16 cellular contexts compared by ENCODE assay signal in genomic region chr9:71709384-71709783, GRCh38. TPM values are rescaled to one million over a fixed set of nuclear protein-coding genes. Genes with fewer than 3 reads are reported as not detected.
DNase-seq lines count a peak whose midpoint lies in the region; ATAC-seq and TF ChIP-seq lines count a peak whose summit lies in the region.
"Had no signal": no experiment of that assay in that cellular context is flagged by ENCODE, and none has a peak within 500 bp of the region (broad histone marks: within the 10 kb centered on the region; RNA-seq: fewer than 3 reads in every experiment).

No MANE protein-coding gene starts in this region.

- peaks cover 39% of the 10 kb centered on the region for H3K4me1 Mint-ChIP-seq in activated T-cell treated with anti-CD3 and anti-CD28 coated beads, Interleukin-2, amount 50 U/mL, for 24 hours (ENCODE audit: low read depth)
- peaks cover 19% of the 10 kb centered on the region for H3K4me1 Mint-ChIP-seq in T-helper 17 cell
- H3K4me1 Mint-ChIP-seq: CD14-positive monocyte, H9 had no signal

- DNase-seq in activated CD4-positive, CD25-positive, alpha-beta regulatory T cell (lab: John Stamatoyannopoulos, UW) = no peak
- DNase-seq in activated T-cell treated with anti-CD3 and anti-CD28 coated beads, Interleukin-2, amount 50 U/mL, for 24 hours = no peak
- DNase-seq in activated T-cell treated with anti-CD3 and anti-CD28 coated beads, Interleukin-2, amount 50 U/mL, for 1 hour = no peak
- DNase-seq in T-helper 17 cell (no peak), neuronal stem cell (ENCODE audit: low spot score) (no peak), NCI-H2171 treated with DMSO at 0.1 percent for 48 hours (lab: John Stamatoyannopoulos, UW) (no peak)
- DNase-seq: CD8-positive, alpha-beta T cell; COR-L47; DND-41; GDM1; GOT3; H9 had no signal

- H3K14ac ChIP-seq in neuronal stem cell (ENCODE audit: low read length) = no peak overlapping the region

- no peaks in the 10 kb centered on the region for H3K36me3 ChIP-seq in parathyroid adenoma (ENCODE audit: control insufficient read depth, insufficient read depth, low read length)
- H3K36me3 ChIP-seq in neuronal stem cell (replicated peaks in 1 of 2; ENCODE audit: control insufficient read depth in 2 of 2, insufficient read depth in 2 of 2, low read length in 2 of 2) = peaks cover 30 to 98% of the 10 kb centered on the region in 2 donors

- H4K8ac ChIP-seq in neuronal stem cell (ENCODE audit: low read depth, low read length) = no peak overlapping the region

- WGBS in neuronal stem cell (ENCODE audit: extremely low coverage in 2 of 2, insufficient read length in 2 of 2, insufficient replicate concordance in 1 of 2), 2 donors = no CpG with 5 or more reads among the region's 1 CpG

- H3K4me1 ChIP-seq in parathyroid adenoma (peaks cover 2% of the 10 kb centered on the region), neuronal stem cell (ENCODE audit: control insufficient read depth in 2 of 2, insufficient read depth in 1 of 2, low read depth in 1 of 2, low read length in 2 of 2) (no peaks in the 10 kb centered on the region)

- H3K4me2 ChIP-seq in parathyroid adenoma (ENCODE audit: low read length) = no peak overlapping the region
- H3K4me2 ChIP-seq in neuronal stem cell (ENCODE audit: insufficient read depth, low read length, poor library complexity, severe bottlenecking) = no peak overlapping the region

- H3K9me3 Mint-ChIP-seq in activated T-cell treated with anti-CD3 and anti-CD28 coated beads, Interleukin-2, amount 50 U/mL, for 24 hours = no peaks in the 10 kb centered on the region
- H3K9me3 Mint-ChIP-seq: CD8-positive, alpha-beta T cell; H9 had no signal

- peak; percentile 55 to 78 for ATAC-seq in activated CD4-positive, CD25-positive, alpha-beta regulatory T cell treated with anti-CD3 and anti-CD28 coated beads, Interleukin-2, amount 50 U/mL, for 24 hours
- ATAC-seq in T-helper 17 cell = no peak
- ATAC-seq: CD8-positive, alpha-beta T cell had no signal

- peak overlapping the region; percentile 61 for H3K27ac Mint-ChIP-seq in activated T-cell treated with anti-CD3 and anti-CD28 coated beads, Interleukin-2, amount 50 U/mL, for 24 hours
- peak overlapping the region; percentile 6 for H3K27ac Mint-ChIP-seq in T-helper 17 cell
- H3K27ac Mint-ChIP-seq: CD8-positive, alpha-beta T cell; H9 had no signal

- H3K27me3 ChIP-seq in parathyroid adenoma (ENCODE audit: control insufficient read depth, insufficient read depth, low read length) (no peaks in the 10 kb centered on the region), neuronal stem cell (ENCODE audit: control insufficient read depth in 3 of 3, insufficient read depth in 3 of 3, low read depth in 1 of 3, low read length in 3 of 3) (no peaks in the 10 kb centered on the region)

- H3K18ac ChIP-seq in neuronal stem cell (ENCODE audit: low read length) = no peak overlapping the region

- H3K4me3 ChIP-seq in parathyroid adenoma (ENCODE audit: low read depth, low read length) (no peak overlapping the region), neuronal stem cell (ENCODE audit: low read length in 2 of 2) (no peak overlapping the region)

- no peak overlapping the region for H2BK5ac ChIP-seq in neuronal stem cell (ENCODE audit: low read length)

- H3K4ac ChIP-seq in neuronal stem cell (ENCODE audit: low read length) = no peak overlapping the region

- H3K79me2 ChIP-seq in parathyroid adenoma = no peaks in the 10 kb centered on the region

- no peak overlapping the region for H2AK5ac ChIP-seq in neuronal stem cell (ENCODE audit: low read depth, low read length)

- H2AFZ ChIP-seq in parathyroid adenoma (no peak overlapping the region), neuronal stem cell (ENCODE audit: low read length) (no peak overlapping the region)

- no peaks in the 10 kb centered on the region for H3K9me3 ChIP-seq in T-helper 17 cell (ENCODE audit: control insufficient read depth, low read length, poor library complexity, severe bottlenecking)
- no peaks in the 10 kb centered on the region for H3K9me3 ChIP-seq in parathyroid adenoma (ENCODE audit: control insufficient read depth, low read length)
- H3K9me3 ChIP-seq in neuronal stem cell (replicated peaks in 1 of 2; ENCODE audit: control insufficient read depth in 2 of 2, insufficient read depth in 1 of 2, low read depth in 1 of 2, low read length in 2 of 2) = no peaks in the 10 kb centered on the region

- H3K36me3 Mint-ChIP-seq in activated T-cell treated with anti-CD3 and anti-CD28 coated beads, Interleukin-2, amount 50 U/mL, for 24 hours (ENCODE audit: low read depth) = peaks cover 95% of the 10 kb centered on the region
- peaks cover 14% of the 10 kb centered on the region for H3K36me3 Mint-ChIP-seq in T-helper 17 cell (ENCODE audit: low read depth)

- TF ChIP-seq CTCF in parathyroid adenoma (IDR thresholded peaks at IDR 0.05) = no peak

- H2BK15ac ChIP-seq in neuronal stem cell (ENCODE audit: low read length) = no peak overlapping the region

- no peaks in the 10 kb centered on the region for H3K79me1 ChIP-seq in neuronal stem cell (ENCODE audit: low read depth, low read length)

- H2BK120ac ChIP-seq in neuronal stem cell (ENCODE audit: low read depth, low read length) = no peak overlapping the region

- H3K27ac ChIP-seq in parathyroid adenoma (peak overlapping the region; percentile 9), neuronal stem cell (replicated peaks; ENCODE audit: low read length) (no peak overlapping the region)
- H3K27ac ChIP-seq: 22Rv1 had no signal

- no peak overlapping the region for H4K91ac ChIP-seq in neuronal stem cell (ENCODE audit: low read depth, low read length, poor library complexity)

- H3K9ac ChIP-seq in parathyroid adenoma (no peak overlapping the region), neuronal stem cell (ENCODE audit: low read depth, low read length, poor library complexity) (no peak overlapping the region)

- H3K23ac ChIP-seq in neuronal stem cell (ENCODE audit: low read depth, low read length, poor library complexity) = no peak overlapping the region

- no peak overlapping the region for H2BK12ac ChIP-seq in neuronal stem cell (ENCODE audit: low read length)

- H3K4me3 Mint-ChIP-seq in activated T-cell treated with anti-CD3 and anti-CD28 coated beads, Interleukin-2, amount 50 U/mL, for 24 hours = no peak overlapping the region
- H3K4me3 Mint-ChIP-seq in T-helper 17 cell = no peak overlapping the region
- H3K4me3 Mint-ChIP-seq: CD14-positive monocyte; CD8-positive, alpha-beta T cell; H9 had no signal

- H3K27me3 Mint-ChIP-seq in activated T-cell treated with anti-CD3 and anti-CD28 coated beads, Interleukin-2, amount 50 U/mL, for 24 hours = no peaks in the 10 kb centered on the region
- H3K27me3 Mint-ChIP-seq in T-helper 17 cell = no peaks in the 10 kb centered on the region

RNA-seq across cellular contexts. Expression of gene CEMIP2, which starts 58.9 kb away (rescaled TPM):
- 100 to 1,000 TPM; 129 to 240 TPM for total RNA-seq in T-helper 17 cell
- polyA plus RNA-seq in neuronal stem cell (2013, experiment 1 of 2) = 79.6 TPM
- 79.1 TPM for polyA plus RNA-seq in neuronal stem cell (2013, experiment 2 of 2)
